In genomic region chr3:196985298-196985697, GRCh38 we compare ENCODE assay signal across 19 cellular contexts.
"Had no signal": no experiment of that assay in that cellular context is flagged by ENCODE, and none has a peak within 500 bp of the region (broad histone marks: within the 10 kb centered on the region; RNA-seq: fewer than 3 reads in every experiment).

No MANE protein-coding gene starts in this region.

- H3K4me3 Mint-ChIP-seq: dendritic cell treated with granulocyte-macrophage colony-stimulating factor and Interleukin-4, amounts not matched to agents 40 ng/mL and 50 ng/mL, for 4 days; effector memory CD8-positive, alpha-beta T cell; naive B cell; nephron; stimulated activated effector memory CD8-positive, alpha-beta T cell treated with anti-CD3 and anti-CD28 coated beads, Interleukin-12 subunit alpha, Interleukin-12 subunit beta, amount 100 ng/mL, for 72 hours; type B pancreatic cell had no signal

- H3K27ac Mint-ChIP-seq: dendritic cell treated with granulocyte-macrophage colony-stimulating factor and Interleukin-4, amounts not matched to agents 40 ng/mL and 50 ng/mL, for 4 days; effector memory CD8-positive, alpha-beta T cell; nephron; stimulated activated effector memory CD8-positive, alpha-beta T cell treated with anti-CD3 and anti-CD28 coated beads, Interleukin-12 subunit alpha, Interleukin-12 subunit beta, amount 100 ng/mL, for 72 hours; type B pancreatic cell had no signal

- ATAC-seq: effector memory CD8-positive, alpha-beta T cell; gastroesophageal sphincter; left ventricle myocardium superior; pancreas; psoas muscle; stimulated activated effector memory CD8-positive, alpha-beta T cell treated with anti-CD3 and anti-CD28 coated beads, Interleukin-12 subunit alpha, Interleukin-12 subunit beta, amount 100 ng/mL, for 72 hours; stimulated activated naive CD8-positive, alpha-beta T cell treated with anti-CD3 and anti-CD28 coated beads, Interleukin-15, Interleukin-2, amounts not matched to agents 100 U/mL and 50 U/mL, for 24 hours had no signal

- H3K36me3 Mint-ChIP-seq: stimulated activated effector memory CD8-positive, alpha-beta T cell treated with anti-CD3 and anti-CD28 coated beads, Interleukin-12 subunit alpha, Interleukin-12 subunit beta, amount 100 ng/mL, for 72 hours; type B pancreatic cell had no signal

- DNase-seq: effector memory CD8-positive, alpha-beta T cell; esophagus squamous epithelium; foreskin fibroblast; left ventricle myocardium superior; midbrain; naive B cell; occipital lobe; pancreas; psoas muscle; stimulated activated CD4-positive, alpha-beta T cell treated with anti-CD3 and anti-CD28 coated beads, Interleukin-4, amount 100 ng/mL, for 1 hour; stimulated activated CD8-positive, alpha-beta memory T cell treated with anti-CD3 and anti-CD28 coated beads, Interleukin-4, amount 100 ng/mL, for 48 hours; stimulated activated naive CD8-positive, alpha-beta T cell treated with anti-CD3 and anti-CD28 coated beads, Interleukin-15, Interleukin-2, amounts not matched to agents 100 U/mL and 50 U/mL, for 24 hours; thyroid gland; uterus had no signal

- H3K4me1 Mint-ChIP-seq: naive B cell; nephron; stimulated activated effector memory CD8-positive, alpha-beta T cell treated with anti-CD3 and anti-CD28 coated beads, Interleukin-12 subunit alpha, Interleukin-12 subunit beta, amount 100 ng/mL, for 72 hours had no signal
